17 cellular contexts compared by ENCODE assay signal in genomic region chr7:22002731-22003130, GRCh38. TPM values are rescaled to one million over a fixed set of nuclear protein-coding genes. Genes with fewer than 3 reads are reported as not detected.
DNase-seq lines count a peak whose midpoint lies in the region; ATAC-seq, FAIRE-seq and TF ChIP-seq lines count a peak whose summit lies in the region.
"Had no signal": no experiment of that assay in that cellular context is flagged by ENCODE, and none has a peak within 500 bp of the region (broad histone marks: within the 10 kb centered on the region; RNA-seq: fewer than 3 reads in every experiment).

No MANE protein-coding gene starts in this region.

- H3K27ac ChIP-seq in mammary epithelial cell (ENCODE audit: insufficient read depth, low read depth, low read length): no peak overlapping the region
- H3K27ac ChIP-seq in breast epithelium: no peak overlapping the region
- H3K27ac ChIP-seq in uterus: no peak overlapping the region
- no peak overlapping the region for H3K27ac ChIP-seq in esophagus squamous epithelium
- H3K27ac ChIP-seq: HL-60 had no signal

- H3K79me2 ChIP-seq in mammary epithelial cell (ENCODE audit: insufficient read depth, low read length): no peaks in the 10 kb centered on the region

- TF ChIP-seq POLR2A in breast epithelium (IDR thresholded peaks at IDR 0.05): no peak
- TF ChIP-seq POLR2A in uterus (IDR thresholded peaks at IDR 0.05): no peak
- TF ChIP-seq POLR2A in esophagus squamous epithelium (IDR thresholded peaks at IDR 0.05): no peak

- no peaks in the 10 kb centered on the region for H4K20me1 ChIP-seq in mammary epithelial cell (ENCODE audit: insufficient read depth, low read length)

- WGBS in mammary epithelial cell (ENCODE audit: low coverage, missing lambda C conversion rate): 38% methylated on average over 1 of the region's 1 CpG
- WGBS in esophagus squamous epithelium, 2 donors: 19 to 60% methylated on average over 1 of the region's 1 CpG

- H3K4me2 ChIP-seq in mammary epithelial cell (ENCODE audit: insufficient read depth, low read depth, low read length): no peak overlapping the region
- H3K4me2 ChIP-seq: GM23338 had no signal

- peak overlapping the region; percentile 27 for H2AFZ ChIP-seq in mammary epithelial cell (ENCODE audit: low read depth, low read length)
- H2AFZ ChIP-seq: GM23338 had no signal

- CTCF ChIA-PET in mammary epithelial cell (lab: Charles Lee; ENCODE audit: low non-redundant PET): no interaction called here

- no peak for TF ChIP-seq CTCF in mammary epithelial cell (conservative IDR thresholded peaks at IDR 0.05 in 1 of 2, IDR thresholded peaks at IDR 0.05 in 1 of 2; ENCODE audit: extremely low read depth in 1 of 2, insufficient read depth in 1 of 2, low read depth in 1 of 2, low read length in 2 of 2)
- TF ChIP-seq CTCF in breast epithelium (IDR thresholded peaks at IDR 0.05): no peak
- TF ChIP-seq CTCF in bronchial epithelial cell (IDR thresholded peaks at IDR 0.05; ENCODE audit: insufficient read depth, low read length, severe bottlenecking): no peak
- TF ChIP-seq CTCF in uterus (IDR thresholded peaks at IDR 0.05): no peak
- no peak for TF ChIP-seq CTCF in esophagus squamous epithelium (IDR thresholded peaks at IDR 0.05)

- DNase-seq in mammary epithelial cell (no peak), breast epithelium (ENCODE audit: low spot score in 2 of 2) (no peak), bronchial epithelial cell (ENCODE audit: low read depth) (peak; percentile 53), glomerular visceral epithelial cell (ENCODE audit: extremely low spot score) (peak; percentile 1), uterus (no peak), esophagus squamous epithelium (lab: John Stamatoyannopoulos, UW) (no peak)
- DNase-seq: C1 segment of cervical spinal cord; Calu3; CD4-positive, alpha-beta T cell; DMS 273 treated with DMSO at 0.1 percent for 48 hours; DND-41; GF-D8; H7 had no signal

- no peaks in the 10 kb centered on the region for H3K36me3 ChIP-seq in mammary epithelial cell (ENCODE audit: insufficient read depth, low read length)
- no peaks in the 10 kb centered on the region for H3K36me3 ChIP-seq in breast epithelium
- H3K36me3 ChIP-seq in bronchial epithelial cell (ENCODE audit: control insufficient read depth, insufficient read depth, low read length): no peaks in the 10 kb centered on the region
- no peaks in the 10 kb centered on the region for H3K36me3 ChIP-seq in uterus
- H3K36me3 ChIP-seq in esophagus squamous epithelium: no peaks in the 10 kb centered on the region

- ATAC-seq in GM21529 (IDR thresholded peaks at IDR 0.05; ENCODE audit: unreplicated experiment): no peak
- ATAC-seq: GM23338 had no signal

- H3K4me1 ChIP-seq in mammary epithelial cell (ENCODE audit: insufficient read depth, low read length): peaks cover 7% of the 10 kb centered on the region
- no peaks in the 10 kb centered on the region for H3K4me1 ChIP-seq in breast epithelium
- no peaks in the 10 kb centered on the region for H3K4me1 ChIP-seq in uterus
- H3K4me1 ChIP-seq in esophagus squamous epithelium: peaks cover 0 to 4% (median 0%) of the 10 kb centered on the region in 3 donors

- BruUV-seq in mammary epithelial cell (replicated peaks; lab: Mats Ljungman, UMichigan): no TSS peak

- FAIRE-seq in bronchial epithelial cell (lab: Jason Lieb, UNC): no peak
- FAIRE-seq: A204.1 had no signal

- H3K4me3 ChIP-seq in mammary epithelial cell (replicated peaks in 1 of 3; ENCODE audit: insufficient read depth in 1 of 3, low read depth in 2 of 3, low read length in 3 of 3) (no peak overlapping the region), breast epithelium (no peak overlapping the region), bronchial epithelial cell (ENCODE audit: low read depth, low read length) (no peak overlapping the region), uterus (no peak overlapping the region), esophagus squamous epithelium (no peak overlapping the region)
- H3K4me3 ChIP-seq: GM23338 had no signal

- H3K27me3 ChIP-seq in mammary epithelial cell (ENCODE audit: insufficient read depth, low read length) (no peaks in the 10 kb centered on the region), breast epithelium (no peaks in the 10 kb centered on the region), bronchial epithelial cell (ENCODE audit: control insufficient read depth, insufficient read depth, low read length) (no peaks in the 10 kb centered on the region), uterus (no peaks in the 10 kb centered on the region), esophagus squamous epithelium (no peaks in the 10 kb centered on the region)

- H3K9ac ChIP-seq in mammary epithelial cell (ENCODE audit: insufficient read depth, low read length): no peak overlapping the region

- intact Hi-C loops in mammary epithelial cell (cut with micrococcal nuclease): loop anchor here (5.0 to 10.0 kb wide), 6 partner anchors 385 to 1220 kb away; partner anchors contain the start of gene SP4
- intact Hi-C loops in breast epithelium (cut with DNase I; ENCODE audit: low total_unique reads): no loop called here
- intact Hi-C loops in uterus (cut with DNase I; ENCODE audit: low total_unique reads): no loop called here
- intact Hi-C loops in esophagus squamous epithelium (cut with DNase I): no loop called here

- H3K9me3 ChIP-seq in mammary epithelial cell (replicated peaks; ENCODE audit: insufficient read depth, low read length): no peaks in the 10 kb centered on the region
- H3K9me3 ChIP-seq in breast epithelium: no peaks in the 10 kb centered on the region
- H3K9me3 ChIP-seq in uterus: no peaks in the 10 kb centered on the region
- H3K9me3 ChIP-seq in esophagus squamous epithelium: no peaks in the 10 kb centered on the region

- in situ Hi-C loops in mammary epithelial cell (cut with MboI; ENCODE audit: low sequenced_read_pairs in 2 of 2): loop anchor here (10.0 to 25.0 kb wide), 3 partner anchors 240 to 740 kb away; no protein-coding TSS in a partner anchor

- dilution Hi-C loops in mammary epithelial cell (cut with HindIII; ENCODE audit: low sequenced_read_pairs): no loop called here

RNA-seq across cellular contexts. Expression of gene CDCA7L, which starts 57.0 kb away (rescaled TPM):
- total RNA-seq in mammary epithelial cell: 10 to 100 TPM in 1 of 2 donors, 1 to 10 TPM in 1; 8.5 to 29.8 TPM
- polyA plus RNA-seq in mammary epithelial cell: 28.7 TPM
- polyA minus RNA-seq in mammary epithelial cell: 38.1 TPM
- 10 to 100 TPM; 11.2 to 42.1 (median 20.3) TPM for total RNA-seq in breast epithelium
- 11.5 and 40.3 TPM in 2 replicates for total RNA-seq in bronchial epithelial cell
- total RNA-seq in uterus: 10 to 100 TPM; 12.6 to 61.7 (median 18.5) TPM
- 10 to 100 TPM in 2 of 4 donors, 1 to 10 TPM in 2; 5.0 to 21.6 (median 12.8) TPM for total RNA-seq in esophagus squamous epithelium

Comparison
In these comparisons a context has a peak if more than half of its experiments do, and no peak if none do; other contexts are left out.
1. DNase-seq: peak in bronchial epithelial cell (single experiment) and glomerular visceral epithelial cell (single experiment); none in mammary epithelial cell (single experiment), breast epithelium (0 of 2), uterus (0 of 2) and esophagus squamous epithelium (single experiment).